Comparison of ENCODE assay signal across 22 cellular contexts in the genomic region with DNA sequence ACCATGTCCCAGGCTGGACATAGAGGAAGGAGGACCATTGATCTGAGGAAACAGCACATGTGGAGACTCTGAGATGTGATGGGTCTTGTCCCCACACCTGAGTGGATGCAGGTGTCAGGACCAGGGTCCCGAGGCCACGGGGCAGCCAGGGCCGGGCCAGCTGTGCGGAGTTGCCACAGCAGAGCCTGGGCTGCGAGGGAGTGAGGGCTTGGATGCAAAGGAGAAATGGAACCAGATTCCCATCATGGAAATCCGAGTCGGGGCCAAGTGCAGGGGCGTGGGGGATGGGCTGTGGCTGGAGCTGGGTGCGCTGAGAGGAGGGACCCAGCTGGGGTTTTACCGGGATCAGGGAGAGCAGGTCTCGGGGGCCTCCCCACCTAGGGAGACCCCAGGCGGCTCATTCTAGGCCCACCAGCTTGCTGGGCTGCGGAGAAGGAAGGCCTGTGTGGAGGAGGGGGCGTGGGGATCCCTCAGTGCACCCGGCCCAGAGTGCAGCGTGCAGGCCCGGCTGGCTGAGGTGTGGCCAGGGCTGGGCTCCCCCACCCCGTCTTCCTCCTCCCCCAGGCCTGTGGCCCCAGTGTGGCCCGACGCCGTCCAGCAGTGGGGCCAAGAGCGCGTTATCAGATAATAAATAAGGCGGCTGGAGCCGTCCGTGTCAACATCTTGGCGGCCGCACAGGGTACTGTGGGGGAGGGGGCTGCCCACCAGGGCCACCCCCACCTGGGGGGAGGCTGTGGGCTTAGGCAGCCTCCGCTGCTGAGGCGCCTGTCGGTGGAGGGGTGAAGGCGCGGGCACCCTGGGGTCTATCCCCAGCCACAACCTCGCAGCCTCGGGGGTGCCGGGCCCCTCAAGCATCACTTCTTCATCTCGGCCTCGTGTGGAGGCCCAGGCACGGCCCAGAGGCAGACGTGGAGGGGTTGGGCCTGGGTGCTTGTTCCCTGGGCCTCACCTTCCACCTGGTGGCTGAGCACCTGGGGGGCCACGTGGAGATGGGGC. TPM values are rescaled to one million over a fixed set of nuclear protein-coding genes. Genes with fewer than 3 reads are reported as not detected.
DNase-seq lines count a peak whose midpoint lies in the region; ATAC-seq, FAIRE-seq and TF ChIP-seq lines count a peak whose summit lies in the region.
"Had no signal": no experiment of that assay in that cellular context is flagged by ENCODE, and none has a peak within 500 bp of the region (broad histone marks: within the 10 kb centered on the region; RNA-seq: fewer than 3 reads in every experiment).

No MANE protein-coding gene starts in this region.

- H3K14ac ChIP-seq in H9 (ENCODE audit: insufficient read depth, low read length): peak overlapping the region; percentile 17; the same call in 1 of the 2 replicates

- H3K56ac ChIP-seq in H9 (ENCODE audit: insufficient read length, low read depth, low read length): no peak overlapping the region

- H3K27me3 Mint-ChIP-seq in H9 (ENCODE audit: low read depth): peaks cover 4% of the 10 kb centered on the region
- no peaks in the 10 kb centered on the region for H3K27me3 Mint-ChIP-seq in nephron progenitor cell (ENCODE audit: low read depth, poor library complexity)

- H3K27ac Mint-ChIP-seq in H9: no peak overlapping the region
- no peak overlapping the region for H3K27ac Mint-ChIP-seq in nephron progenitor cell

- H3K23me2 ChIP-seq in H9 (ENCODE audit: insufficient read length, low read depth, low read length, poor library complexity, severe bottlenecking): no peaks in the 10 kb centered on the region

- TF ChIP-seq CTCF in H9 (conservative IDR thresholded peaks at IDR 0.05) (no peak), K562 (IDR thresholded peaks at IDR 0.05 in 2 of 3, conservative IDR thresholded peaks at IDR 0.05 in 1 of 3; ENCODE audit: insufficient read depth in 2 of 3, low read depth in 1 of 3, low read length in 3 of 3) (no peak), nephron progenitor cell (IDR thresholded peaks at IDR 0.05) (no peak)

- H3K18ac ChIP-seq in H9 (ENCODE audit: insufficient read length, low read depth, low read length): no peak overlapping the region

- peak; percentile 14; the same call in 1 of the 2 replicates for TF ChIP-seq EP300 in K562 (IDR thresholded peaks at IDR 0.05; ENCODE audit: low read length)

- peak; percentile 87 for ATAC-seq in K562
- ATAC-seq in sciatic nerve: no peak
- ATAC-seq: SK-N-SH treated with all-trans-retinoic acid at 6 μM for 48 hours had no signal

- no peak overlapping the region for H2AK5ac ChIP-seq in H9 (ENCODE audit: insufficient read length, low read length)

- H3K36me3 ChIP-seq in K562 (ENCODE audit: control insufficient read depth, insufficient read depth, low read length): no peaks in the 10 kb centered on the region
- H3K36me3 ChIP-seq: BE2C, Peyer's patch had no signal

- CTCF ChIA-PET in K562 (lab: Yijun Ruan, JAX; ENCODE audit: low intra/inter-chr PET ratio): interaction anchor here (0.5 kb wide), 1 partner anchor 122 kb away, joined by 3 read pairs; no protein-coding TSS in a partner anchor

- no peak overlapping the region for H3K4ac ChIP-seq in H9 (ENCODE audit: low read depth, low read length)

- no peak overlapping the region for H4K5ac ChIP-seq in H9 (ENCODE audit: insufficient read length, low read depth, low read length)

- H3K23ac ChIP-seq in H9 (ENCODE audit: insufficient read length, low read depth, low read length): no peak overlapping the region

- H3K4me3 ChIP-seq in K562: no peak overlapping the region
- H3K4me3 ChIP-seq: Peyer's patch had no signal

- no peaks in the 10 kb centered on the region for H3K79me1 ChIP-seq in H9 (ENCODE audit: insufficient read depth, low read depth, low read length, poor library complexity, severe bottlenecking)

- WGBS in H9 (ENCODE audit: extremely low coverage, insufficient read length, low lambda C conversion rate): no CpG with 5 or more reads among the region's 41 CpGs
- WGBS in K562 (ENCODE audit: insufficient coverage, low coverage, missing lambda C conversion rate): 18% methylated on average over 35 of the region's 41 CpGs

- no peak for TF ChIP-seq RAD21 in K562 (CRISPR knock-in tag; conservative IDR thresholded peaks at IDR 0.05 in 1 of 2, IDR thresholded peaks at IDR 0.05 in 1 of 2)

- no peak overlapping the region for H2BK12ac ChIP-seq in H9 (ENCODE audit: insufficient read length, low read depth, low read length)

- POLR2A ChIA-PET in K562 (lab: Yijun Ruan, JAX): interaction anchor here (0.7 to 2.0 kb wide), 2 partner anchors 12 to 17 kb away, joined by 4 to 5 read pairs; no protein-coding TSS in a partner anchor

- H2BK5ac ChIP-seq in H9 (ENCODE audit: insufficient read length, low read length): no peak overlapping the region

- H3K4me2 ChIP-seq in H9 (ENCODE audit: insufficient read depth, insufficient read length, low read length) (no peak overlapping the region), K562 (ENCODE audit: insufficient read depth, low read length) (no peak overlapping the region)

- H3K9ac ChIP-seq in H9 (ENCODE audit: extremely low read depth, insufficient read length, low read length) (no peak overlapping the region), K562 (ENCODE audit: insufficient read depth in 1 of 2, low read depth in 2 of 2, low read length in 2 of 2) (peak overlapping the region in 1 of 2 experiments; percentile 68; a peak in 2 of 4 replicates)

- H3K4me1 ChIP-seq in H9 (ENCODE audit: insufficient read depth, low read length) (no peaks in the 10 kb centered on the region), K562 (replicated peaks in 1 of 2; ENCODE audit: control insufficient read depth in 2 of 2, insufficient read depth in 2 of 2, low read length in 2 of 2) (peaks cover 14 to 68% of the 10 kb centered on the region in 2 experiments)
- H3K4me1 ChIP-seq: BE2C, Peyer's patch had no signal

- H3K9me3 Mint-ChIP-seq in H9 (no peaks in the 10 kb centered on the region), nephron progenitor cell (no peaks in the 10 kb centered on the region)

- H3T11ph ChIP-seq in H9 (ENCODE audit: low read length): no peak overlapping the region

- H3K36me3 Mint-ChIP-seq in H9 (ENCODE audit: insufficient read depth in 1 of 3, low read depth in 3 of 3) (no peaks in the 10 kb centered on the region), nephron progenitor cell (ENCODE audit: low read depth) (no peaks in the 10 kb centered on the region)

- H4K91ac ChIP-seq in H9 (ENCODE audit: insufficient read length, low read depth, low read length): no peak overlapping the region

- DNase-seq in Caki2 (ENCODE audit: low read depth) (peak; percentile 6), H9 (no peak), K562 (ENCODE audit: extremely low read depth in 1 of 4, low spot score in 3 of 4) (peak; percentile 66 to 93 (median 88)), nephron progenitor cell (no peak), GDM1 (lab: John Stamatoyannopoulos, UW) (no peak), sciatic nerve (ENCODE audit: low spot score) (no peak)
- DNase-seq in activated T-cell treated with anti-CD3 and anti-CD28 coated beads, Interleukin-2, amount 50 U/mL, for 48 hours: no peak
- DNase-seq: BE2C; DMS79; KBM-7; MM.1S; NCI-H1048; NCI-H1436 treated with DMSO at 0.1 percent for 48 hours; NCI-H2029; NCI-H226; NCI-H524; NCI-H774; NK-92 treated with Interleukin-12 subunit alpha and Interleukin-12 subunit beta, amount 100 ng/mL, for 24 hours; Peyer's patch had no signal

- no peaks in the 10 kb centered on the region for H3K79me2 ChIP-seq in H9 (ENCODE audit: insufficient read depth, low read length)
- no peaks in the 10 kb centered on the region for H3K79me2 ChIP-seq in K562 (ENCODE audit: control insufficient read depth, insufficient read depth, low read length)

- H3K4me1 Mint-ChIP-seq in H9 (peaks cover 3 to 18% of the 10 kb centered on the region in 2 experiments; a peak in 3 of 4 replicates), nephron progenitor cell (peaks cover 73% of the 10 kb centered on the region)

- no peak overlapping the region for H4K8ac ChIP-seq in H9 (replicated peaks; ENCODE audit: insufficient read length, low read depth, low read length)

- intact Hi-C loops in K562 (cut with micrococcal nuclease): no loop called here
- intact Hi-C loops in sciatic nerve (cut with DNase I): no loop called here

- no peak overlapping the region for H2BK120ac ChIP-seq in H9 (ENCODE audit: low read depth, low read length, poor library complexity, severe bottlenecking)

- H2AFZ ChIP-seq in H9 (ENCODE audit: low read length): no peak overlapping the region
- H2AFZ ChIP-seq in K562 (ENCODE audit: low read depth, low read length): peak overlapping the region; percentile 30; the same call in 1 of the 2 replicates

- H4K20me1 ChIP-seq in H9 (ENCODE audit: control insufficient read depth, insufficient read depth, insufficient read length) (no peaks in the 10 kb centered on the region), K562 (replicated peaks; ENCODE audit: control insufficient read depth, insufficient read depth, low read length) (no peaks in the 10 kb centered on the region; the same call in 1 of the 2 replicates)

- H3K9me1 ChIP-seq in K562 (ENCODE audit: control insufficient read depth, insufficient read depth, low read length): no peaks in the 10 kb centered on the region

- FAIRE-seq in K562 (lab: Jason Lieb, UNC): no peak
- FAIRE-seq: H54 had no signal

- BruUV-seq in K562 (replicated peaks; lab: Mats Ljungman, UMichigan): no TSS peak

- no peak for TF ChIP-seq POLR2A in K562 (conservative IDR thresholded peaks at IDR 0.05)

- no peak overlapping the region for H3K4me3 Mint-ChIP-seq in H9
- peak overlapping the region; percentile 38 for H3K4me3 Mint-ChIP-seq in nephron progenitor cell

- H2BK20ac ChIP-seq in H9 (ENCODE audit: low read depth, low read length, poor library complexity, severe bottlenecking): no peak overlapping the region

- H3K9me3 ChIP-seq in H9 (ENCODE audit: control insufficient read depth, low read depth, low read length) (no peaks in the 10 kb centered on the region), K562 (replicated peaks; ENCODE audit: control insufficient read depth, insufficient read depth, low read depth, low read length) (no peaks in the 10 kb centered on the region)
- H3K9me3 ChIP-seq: BE2C, Peyer's patch had no signal

- no peak overlapping the region for H2BK15ac ChIP-seq in H9 (ENCODE audit: low read depth, low read length)

- in situ Hi-C loops in Caki2 (cut with HindIII; ENCODE audit: low pct_unique_long_range_greater_than_20kb, low sequenced_read_pairs) (no loop called here), K562 (cut with MboI) (no loop called here)

- H3K27me3 ChIP-seq in H9 (ENCODE audit: insufficient read depth, low read length): no peaks in the 10 kb centered on the region
- H3K27me3 ChIP-seq in K562 (ENCODE audit: control insufficient read depth in 2 of 2, insufficient read depth in 2 of 2, low read length in 2 of 2): peaks cover 5 to 47% of the 10 kb centered on the region in 2 experiments; a peak in 4 of 5 replicates
- H3K27me3 ChIP-seq: BE2C, Peyer's patch had no signal

- H3K27ac ChIP-seq in H9 (ENCODE audit: insufficient read length, low read depth, low read length): no peak overlapping the region
- no peak overlapping the region for H3K27ac ChIP-seq in K562 (ENCODE audit: extremely low read depth, low read depth, low read length)
- H3K27ac ChIP-seq: Peyer's patch had no signal

RNA-seq across cellular contexts. Expression of a gene that starts 17.2 kb away (rescaled TPM):
- total RNA-seq in Caki2 (2014; rRNA removed; shearing (Covaris generic); ENCODE audit: low replicate concordance): not detected in 2 replicates
- total RNA-seq in H9 (2021) (0.24 and 0.39 TPM in 2 replicates), K562 (2014; rRNA removed) (0.18 and 0.45 TPM in 2 replicates), K562 (2014; rRNA removed; fragmentation: Illumina TruSeq; extraction: Trizol) (0.06 TPM in 1 of 2 replicates, not detected in the other), K562 (2015; rRNA removed; fragmentation: Illumina TruSeq; extraction: Trizol) (0.08 and 0.22 TPM in 2 replicates), K562 (2021) (0.49 TPM in 2 replicates), sciatic nerve (0.22 TPM)
- 0.40 and 1.3 TPM in 2 replicates for total RNA-seq in K562 (2011; cell fraction: chromatin; rRNA removed; ENCODE audit: low replicate concordance)
- total RNA-seq in K562 (2011; cell fraction: nucleolus; rRNA removed): 0.66 and 0.67 TPM in 2 replicates
- total RNA-seq in K562 (2011; cell fraction: nucleoplasm; rRNA removed): 0.29 and 0.46 TPM in 2 replicates
- polyA plus RNA-seq in K562 (2011; rRNA removed) (0.57 and 0.68 TPM in 2 replicates), K562 (2014; fragmentation: Illumina TruSeq; extraction: Trizol) (0.09 and 0.11 TPM in 2 replicates), K562 (2014; fragmentation: Nextera tagmentation; extraction: Ambion mirVana) (not detected), K562 (2014; rRNA removed) (0.16 and 0.34 TPM in 2 replicates)
- 0.68 and 2.4 TPM in 2 replicates for polyA plus RNA-seq in K562 (2011; cell fraction: cytosol; rRNA removed)
- polyA plus RNA-seq in K562 (2011; cell fraction: nucleus; rRNA removed): 1.4 and 2.7 TPM in 2 replicates
- polyA plus RNA-seq in K562 (2012): 0.43 and 0.44 TPM in 2 replicates
- 0.12 and 0.39 TPM in 2 replicates for polyA minus RNA-seq in K562 (2011; rRNA and poly(A)+ RNA removed)
- 0.86 and 1.5 TPM in 2 replicates for polyA minus RNA-seq in K562 (2011; cell fraction: cytosol; rRNA and poly(A)+ RNA removed)
- 0.67 TPM in 2 replicates for polyA minus RNA-seq in K562 (2011; cell fraction: nucleus; rRNA and poly(A)+ RNA removed)
- total RNA-seq: A673 had no signal

RNA-seq across cellular contexts. Expression of a gene that starts 31.2 kb away (rescaled TPM):
- total RNA-seq in Caki2 (2014; rRNA removed; shearing (Covaris generic); ENCODE audit: low replicate concordance): not detected in 2 replicates
- total RNA-seq in H9 (2021): 0.20 and 0.28 TPM in 2 replicates
- not detected in 2 replicates for total RNA-seq in K562 (2011; cell fraction: chromatin; rRNA removed; ENCODE audit: low replicate concordance)
- not detected in 2 replicates for total RNA-seq in K562 (2011; cell fraction: nucleolus; rRNA removed)
- total RNA-seq in K562 (2011; cell fraction: nucleoplasm; rRNA removed): not detected in 2 replicates
- total RNA-seq in K562 (2014; rRNA removed): not detected in 2 replicates
- total RNA-seq in K562 (2014; rRNA removed; fragmentation: Illumina TruSeq; extraction: Trizol): not detected in 2 replicates
- total RNA-seq in K562 (2015; rRNA removed; fragmentation: Illumina TruSeq; extraction: Trizol): not detected in 2 replicates
- total RNA-seq in K562 (2021): not detected in 2 replicates
- not detected in 2 replicates for polyA plus RNA-seq in K562 (2011; rRNA removed)
- polyA plus RNA-seq in K562 (2011; cell fraction: cytosol; rRNA removed): 0.04 TPM in 1 of 2 replicates, not detected in the other
- polyA plus RNA-seq in K562 (2011; cell fraction: nucleus; rRNA removed): 0.09 TPM in 1 of 2 replicates, not detected in the other
- polyA plus RNA-seq in K562 (2012): not detected in 2 replicates
- polyA plus RNA-seq in K562 (2014; fragmentation: Illumina TruSeq; extraction: Trizol): not detected in 2 replicates
- polyA plus RNA-seq in K562 (2014; fragmentation: Nextera tagmentation; extraction: Ambion mirVana): not detected
- not detected in 2 replicates for polyA plus RNA-seq in K562 (2014; rRNA removed)
- not detected in 2 replicates for polyA minus RNA-seq in K562 (2011; rRNA and poly(A)+ RNA removed)
- polyA minus RNA-seq in K562 (2011; cell fraction: cytosol; rRNA and poly(A)+ RNA removed): not detected in 2 replicates
- not detected in 2 replicates for polyA minus RNA-seq in K562 (2011; cell fraction: nucleus; rRNA and poly(A)+ RNA removed)
- not detected for total RNA-seq in sciatic nerve
- total RNA-seq: A673 had no signal

RNA-seq across cellular contexts. Expression of a gene that starts 51.5 kb away (rescaled TPM):
- 3.3 and 5.9 TPM in 2 replicates for total RNA-seq in Caki2 (2014; rRNA removed; shearing (Covaris generic); ENCODE audit: low replicate concordance)
- total RNA-seq in H9 (2021): 10.8 and 11.0 TPM in 2 replicates
- total RNA-seq in K562 (2011; cell fraction: chromatin; rRNA removed; ENCODE audit: low replicate concordance): 3.6 and 7.1 TPM in 2 replicates
- 3.0 and 3.3 TPM in 2 replicates for total RNA-seq in K562 (2011; cell fraction: nucleolus; rRNA removed)
- 2.5 and 3.0 TPM in 2 replicates for total RNA-seq in K562 (2011; cell fraction: nucleoplasm; rRNA removed)
- total RNA-seq in K562 (2014; rRNA removed): 1.2 and 2.0 TPM in 2 replicates
- 0.93 and 1.3 TPM in 2 replicates for total RNA-seq in K562 (2014; rRNA removed; fragmentation: Illumina TruSeq; extraction: Trizol)
- total RNA-seq in K562 (2015; rRNA removed; fragmentation: Illumina TruSeq; extraction: Trizol): 1.4 and 1.6 TPM in 2 replicates
- 3.7 and 4.2 TPM in 2 replicates for total RNA-seq in K562 (2021)
- polyA plus RNA-seq in K562 (2011; rRNA removed): 2.2 and 2.5 TPM in 2 replicates
- 2.6 and 3.8 TPM in 2 replicates for polyA plus RNA-seq in K562 (2011; cell fraction: cytosol; rRNA removed)
- polyA plus RNA-seq in K562 (2011; cell fraction: nucleus; rRNA removed): 5.3 and 9.0 TPM in 2 replicates
- polyA plus RNA-seq in K562 (2012): 3.9 and 7.7 TPM in 2 replicates
- polyA plus RNA-seq in K562 (2014; fragmentation: Illumina TruSeq; extraction: Trizol): 2.7 and 3.2 TPM in 2 replicates
- polyA plus RNA-seq in K562 (2014; fragmentation: Nextera tagmentation; extraction: Ambion mirVana): under 1 TPM; 0.46 to 0.72 TPM
- 2.1 and 2.2 TPM in 2 replicates for polyA plus RNA-seq in K562 (2014; rRNA removed)
- polyA minus RNA-seq in K562 (2011; rRNA and poly(A)+ RNA removed): 1.1 and 1.7 TPM in 2 replicates
- 5.1 and 5.4 TPM in 2 replicates for polyA minus RNA-seq in K562 (2011; cell fraction: cytosol; rRNA and poly(A)+ RNA removed)
- 1.6 and 1.7 TPM in 2 replicates for polyA minus RNA-seq in K562 (2011; cell fraction: nucleus; rRNA and poly(A)+ RNA removed)
- 4.5 TPM for total RNA-seq in sciatic nerve

Comparison
In these comparisons a context has a peak if more than half of its experiments do, and no peak if none do; other contexts are left out.
1. DNase-seq: peak in Caki2 (single experiment) and K562 (4 of 4); none in H9 (single experiment), nephron progenitor cell (single experiment), GDM1 (single experiment), sciatic nerve (single experiment) and activated T-cell treated with anti-CD3 and anti-CD28 coated beads, Interleukin-2, amount 50 U/mL, for 48 hours (0 of 2).